Comparison of ENCODE assay signal across 22 cellular contexts in the genomic region with DNA sequence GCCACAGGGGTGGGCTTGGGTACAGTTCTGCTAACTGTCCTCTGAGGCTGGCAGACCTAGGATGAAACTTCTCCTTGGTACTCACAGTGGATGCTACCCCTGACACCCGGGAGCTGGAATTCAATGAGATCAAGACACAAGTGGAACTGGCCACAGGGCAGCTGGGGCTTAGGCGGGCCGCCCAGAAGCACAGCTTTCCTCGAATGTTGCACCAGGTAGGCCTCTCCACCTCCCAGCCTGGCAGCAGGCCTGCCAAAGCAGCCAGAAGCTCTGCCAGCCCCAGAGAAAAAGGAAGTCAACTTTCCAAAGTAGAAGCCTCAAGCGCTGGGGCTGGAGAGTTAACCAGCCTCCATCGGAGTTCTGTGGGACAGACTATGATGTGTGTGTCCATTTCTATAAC. TPM values are rescaled to one million over a fixed set of nuclear protein-coding genes. Genes with fewer than 3 reads are reported as not detected.
A peak's percentile ranks its signal among the peaks of the same experiment; 100 is the strongest.
DNase-seq lines count a peak whose midpoint lies in the region; TF ChIP-seq lines count a peak whose summit lies in the region.
"Had no signal": no experiment of that assay in that cellular context is flagged by ENCODE, and none has a peak within 500 bp of the region (broad histone marks: within the 10 kb centered on the region; RNA-seq: fewer than 3 reads in every experiment).

No MANE protein-coding gene starts in this region.

- no peak for TF ChIP-seq POLR2A in prostate gland (IDR thresholded peaks at IDR 0.05)

- 85% methylated on average over 6 of the region's 6 CpGs for WGBS in prostate gland

- intact Hi-C loops in activated naive CD4-positive, alpha-beta T cell treated with anti-CD3 and anti-CD28 coated beads for 36 hours (cut with micrococcal nuclease) = loop anchor here (10.0 kb wide), 2 partner anchors 812 to 1112 kb away; a partner anchor contains a TSS
- intact Hi-C loops in dendritic cell treated with granulocyte-macrophage colony-stimulating factor and Interleukin-4, amounts not matched to agents 40 ng/mL and 50 ng/mL, for 4 days (cut with micrococcal nuclease) = loop anchor here (10.0 kb wide), 1 partner anchor 98 kb away; a partner anchor contains a TSS
- intact Hi-C loops in prostate gland (cut with DNase I) = no loop called here
- intact Hi-C loops in CD4-positive, alpha-beta memory T cell (cut with micrococcal nuclease) = loop anchor here (10.0 kb wide), 1 partner anchor 652 kb away; a partner anchor contains a TSS

- no peaks in the 10 kb centered on the region for H3K27me3 Mint-ChIP-seq in activated naive CD4-positive, alpha-beta T cell treated with anti-CD3 and anti-CD28 coated beads, Interleukin-2, amount 50 U/mL, for 24 hours
- H3K27me3 Mint-ChIP-seq in activated naive CD4-positive, alpha-beta T cell treated with anti-CD3 and anti-CD28 coated beads for 36 hours (ENCODE audit: low read depth) = no peaks in the 10 kb centered on the region
- H3K27me3 Mint-ChIP-seq in dendritic cell treated with granulocyte-macrophage colony-stimulating factor and Interleukin-4, amounts not matched to agents 40 ng/mL and 50 ng/mL, for 4 days = no peaks in the 10 kb centered on the region
- no peaks in the 10 kb centered on the region for H3K27me3 Mint-ChIP-seq in CD4-positive, alpha-beta memory T cell

- H3K4me1 Mint-ChIP-seq in activated naive CD4-positive, alpha-beta T cell treated with anti-CD3 and anti-CD28 coated beads, Interleukin-2, amount 50 U/mL, for 24 hours = peaks cover 26% of the 10 kb centered on the region
- peaks cover 18% of the 10 kb centered on the region for H3K4me1 Mint-ChIP-seq in activated naive CD4-positive, alpha-beta T cell treated with anti-CD3 and anti-CD28 coated beads for 36 hours (ENCODE audit: low read depth)
- peaks cover 36% of the 10 kb centered on the region for H3K4me1 Mint-ChIP-seq in dendritic cell treated with granulocyte-macrophage colony-stimulating factor and Interleukin-4, amounts not matched to agents 40 ng/mL and 50 ng/mL, for 4 days (ENCODE audit: low read depth)
- peaks cover 19 to 44% (median 30%) of the 10 kb centered on the region in 4 donors for H3K4me1 Mint-ChIP-seq in CD4-positive, alpha-beta memory T cell

- H3K9me3 ChIP-seq in neutrophil (no peaks in the 10 kb centered on the region), prostate gland (no peaks in the 10 kb centered on the region), WERI-Rb-1 (ENCODE audit: severe bottlenecking) (no peaks in the 10 kb centered on the region)
- H3K9me3 ChIP-seq in CD4-positive, alpha-beta memory T cell (ENCODE audit: control insufficient read depth in 1 of 2, low read length in 2 of 2) = no peaks in the 10 kb centered on the region

- no peak for TF ChIP-seq CTCF in neutrophil (IDR thresholded peaks at IDR 0.05)
- TF ChIP-seq CTCF in prostate gland (IDR thresholded peaks at IDR 0.05) = no peak
- no peak for TF ChIP-seq CTCF in WERI-Rb-1 (IDR thresholded peaks at IDR 0.05; ENCODE audit: low read depth, low read length)

- peaks cover 6% of the 10 kb centered on the region for H3K36me3 Mint-ChIP-seq in activated naive CD4-positive, alpha-beta T cell treated with anti-CD3 and anti-CD28 coated beads, Interleukin-2, amount 50 U/mL, for 24 hours
- peaks cover 36% of the 10 kb centered on the region for H3K36me3 Mint-ChIP-seq in activated naive CD4-positive, alpha-beta T cell treated with anti-CD3 and anti-CD28 coated beads for 36 hours (ENCODE audit: low read depth)
- H3K36me3 Mint-ChIP-seq in dendritic cell treated with granulocyte-macrophage colony-stimulating factor and Interleukin-4, amounts not matched to agents 40 ng/mL and 50 ng/mL, for 4 days (ENCODE audit: low read depth) = peaks cover 83% of the 10 kb centered on the region
- H3K36me3 Mint-ChIP-seq in CD4-positive, alpha-beta memory T cell = peaks cover 42 to 62% of the 10 kb centered on the region in 2 donors

- peak overlapping the region; percentile 98 for H3K27ac ChIP-seq in neutrophil
- no peak overlapping the region for H3K27ac ChIP-seq in prostate gland
- H3K27ac ChIP-seq in WERI-Rb-1 = no peak overlapping the region
- no peak overlapping the region for H3K27ac ChIP-seq in CD4-positive, alpha-beta memory T cell (ENCODE audit: low read depth, low read length)
- H3K27ac ChIP-seq: PC-9 had no signal

- H3K4me3 ChIP-seq in neutrophil (ENCODE audit: low read depth in 1 of 2, low read length in 1 of 2) (no peak overlapping the region), prostate gland (no peak overlapping the region), WERI-Rb-1 (ENCODE audit: low read depth, low read length) (no peak overlapping the region)
- H3K4me3 ChIP-seq in CD4-positive, alpha-beta memory T cell (ENCODE audit: low read length in 2 of 2) = no peak overlapping the region
- H3K4me3 ChIP-seq: GM12878, GM23338, K562, PC-9 had no signal

- DNase-seq in activated naive CD4-positive, alpha-beta T cell treated with anti-CD3 and anti-CD28 coated beads for 36 hours = no peak
- DNase-seq in prostate gland (ENCODE audit: low spot score) = no peak
- no peak for DNase-seq in WERI-Rb-1
- no peak for DNase-seq in CD4-positive, alpha-beta memory T cell
- no peak for DNase-seq in LoVo (ENCODE audit: low spot score)
- DNase-seq: 8988T; CD8-positive, alpha-beta memory T cell; DMS53; EL; HCEC 1CT; NCI-H1105 treated with DMSO at 0.1 percent for 48 hours; NCI-H1694 treated with DMSO at 0.1 percent for 48 hours; NCI-H510A; NCI-H82; PC-9 had no signal

- peak overlapping the region; percentile 74 for H3K27ac Mint-ChIP-seq in activated naive CD4-positive, alpha-beta T cell treated with anti-CD3 and anti-CD28 coated beads, Interleukin-2, amount 50 U/mL, for 24 hours
- no peak overlapping the region for H3K27ac Mint-ChIP-seq in activated naive CD4-positive, alpha-beta T cell treated with anti-CD3 and anti-CD28 coated beads for 36 hours
- peak overlapping the region; percentile 48 for H3K27ac Mint-ChIP-seq in dendritic cell treated with granulocyte-macrophage colony-stimulating factor and Interleukin-4, amounts not matched to agents 40 ng/mL and 50 ng/mL, for 4 days
- peak overlapping the region in 1 of 7 donors; percentile 98 for H3K27ac Mint-ChIP-seq in CD4-positive, alpha-beta memory T cell
- H3K27ac Mint-ChIP-seq: GM23338 had no signal

- POLR2A ChIA-PET in CD4-positive, alpha-beta memory T cell (lab: Charles Lee; ENCODE audit: partially characterized antibody) = interaction anchor here (1.2 to 9.6 kb wide), 6 partner anchors 17 to 59 kb away, joined by 3 to 347 read pairs (median 80); a partner anchor contains a TSS

- no peaks in the 10 kb centered on the region for H3K9me3 Mint-ChIP-seq in activated naive CD4-positive, alpha-beta T cell treated with anti-CD3 and anti-CD28 coated beads, Interleukin-2, amount 50 U/mL, for 24 hours
- H3K9me3 Mint-ChIP-seq in activated naive CD4-positive, alpha-beta T cell treated with anti-CD3 and anti-CD28 coated beads for 36 hours = no peaks in the 10 kb centered on the region
- no peaks in the 10 kb centered on the region for H3K9me3 Mint-ChIP-seq in dendritic cell treated with granulocyte-macrophage colony-stimulating factor and Interleukin-4, amounts not matched to agents 40 ng/mL and 50 ng/mL, for 4 days
- peaks cover 0 to 2% (median 0%) of the 10 kb centered on the region in 8 donors for H3K9me3 Mint-ChIP-seq in CD4-positive, alpha-beta memory T cell
- H3K9me3 Mint-ChIP-seq: CD8-positive, alpha-beta memory T cell had no signal

- CTCF ChIA-PET in activated naive CD4-positive, alpha-beta T cell treated with anti-CD3 and anti-CD28 coated beads for 36 hours (lab: Charles Lee) = interaction anchor here (1.0 to 4.1 kb wide), 5 partner anchors 10 to 190 kb away, joined by 3 to 20 read pairs (median 3); a partner anchor contains a TSS
- CTCF ChIA-PET in CD4-positive, alpha-beta memory T cell (lab: Charles Lee; ENCODE audit: partially characterized antibody) = interaction anchor here (0.5 to 5.4 kb wide), 9 partner anchors 9 to 60 kb away, joined by 3 to 43 read pairs (median 7); a partner anchor contains a TSS

- no peaks in the 10 kb centered on the region for H3K27me3 ChIP-seq in neutrophil
- H3K27me3 ChIP-seq in prostate gland (replicated peaks; ENCODE audit: insufficient read depth) = no peaks in the 10 kb centered on the region
- H3K27me3 ChIP-seq in WERI-Rb-1 (ENCODE audit: insufficient read depth, low read depth, severe bottlenecking) = no peaks in the 10 kb centered on the region
- no peaks in the 10 kb centered on the region for H3K27me3 ChIP-seq in CD4-positive, alpha-beta memory T cell (ENCODE audit: insufficient read depth, low read length)

- H3K4me1 ChIP-seq in neutrophil (ENCODE audit: control insufficient read depth in 1 of 2, insufficient read depth in 1 of 2, low read depth in 1 of 2, low read length in 1 of 2) (peaks cover 23 to 28% of the 10 kb centered on the region in 2 experiments), prostate gland (replicated peaks) (peaks cover 4% of the 10 kb centered on the region)
- H3K4me1 ChIP-seq in CD4-positive, alpha-beta memory T cell (ENCODE audit: insufficient read depth, low read length) = peaks cover 29% of the 10 kb centered on the region

- H3K36me3 ChIP-seq in neutrophil = peaks cover 52% of the 10 kb centered on the region
- peaks cover 16 to 30% of the 10 kb centered on the region in 2 donors for H3K36me3 ChIP-seq in prostate gland
- peaks cover 47% of the 10 kb centered on the region for H3K36me3 ChIP-seq in WERI-Rb-1
- peaks cover 45% of the 10 kb centered on the region for H3K36me3 ChIP-seq in CD4-positive, alpha-beta memory T cell (ENCODE audit: insufficient read depth, low read length)

- no peak overlapping the region for H3K4me3 Mint-ChIP-seq in activated naive CD4-positive, alpha-beta T cell treated with anti-CD3 and anti-CD28 coated beads, Interleukin-2, amount 50 U/mL, for 24 hours
- no peak overlapping the region for H3K4me3 Mint-ChIP-seq in activated naive CD4-positive, alpha-beta T cell treated with anti-CD3 and anti-CD28 coated beads for 36 hours
- H3K4me3 Mint-ChIP-seq in dendritic cell treated with granulocyte-macrophage colony-stimulating factor and Interleukin-4, amounts not matched to agents 40 ng/mL and 50 ng/mL, for 4 days = no peak overlapping the region
- H3K4me3 Mint-ChIP-seq in CD4-positive, alpha-beta memory T cell = no peak overlapping the region

RNA-seq across cellular contexts. Expression of a gene that starts 2.4 kb away (rescaled TPM):
- total RNA-seq in activated naive CD4-positive, alpha-beta T cell treated with anti-CD3 and anti-CD28 coated beads for 36 hours = 1 to 10 TPM; 1.7 to 1.9 TPM
- 1 to 10 TPM; 4.3 to 4.7 TPM for total RNA-seq in prostate gland
- total RNA-seq in CD4-positive, alpha-beta memory T cell = 1 to 10 TPM; 2.9 to 4.5 TPM
- 1 to 10 TPM; 1.4 to 1.6 TPM for polyA plus RNA-seq in CD4-positive, alpha-beta memory T cell

RNA-seq across cellular contexts. Expression of a gene that starts 2.6 kb away (rescaled TPM):
- 10 to 100 TPM; 79.4 to 84.0 TPM for total RNA-seq in activated naive CD4-positive, alpha-beta T cell treated with anti-CD3 and anti-CD28 coated beads for 36 hours
- 100 to 1,000 TPM; 111 to 115 TPM for total RNA-seq in prostate gland
- 10 to 100 TPM; 71.5 to 75.8 TPM for total RNA-seq in CD4-positive, alpha-beta memory T cell
- 10 to 100 TPM; 75.1 to 93.4 TPM for polyA plus RNA-seq in CD4-positive, alpha-beta memory T cell

RNA-seq across cellular contexts. Expression of a gene that starts 13.3 kb away (rescaled TPM):
- under 1 TPM; 0.19 to 0.30 TPM for total RNA-seq in activated naive CD4-positive, alpha-beta T cell treated with anti-CD3 and anti-CD28 coated beads for 36 hours
- total RNA-seq in prostate gland = 1 to 10 TPM in 1 of 2 donors, not detected in 1; 2.0 TPM
- 1 to 10 TPM; 3.2 to 4.2 TPM for total RNA-seq in CD4-positive, alpha-beta memory T cell
- under 1 TPM; 0.69 to 0.81 TPM for polyA plus RNA-seq in CD4-positive, alpha-beta memory T cell
- total RNA-seq: GM23338 had no signal
- polyA plus RNA-seq: AG04450; CD8-positive, alpha-beta memory T cell; K562 had no signal

RNA-seq across cellular contexts. Expression of a gene that starts 18.8 kb away (rescaled TPM):
- 100 to 1,000 TPM; 406 to 416 TPM for total RNA-seq in activated naive CD4-positive, alpha-beta T cell treated with anti-CD3 and anti-CD28 coated beads for 36 hours
- 100 to 1,000 TPM in 1 of 2 donors, 10 to 100 TPM in 1; 85.4 to 213 TPM for total RNA-seq in prostate gland
- total RNA-seq in CD4-positive, alpha-beta memory T cell = 100 to 1,000 TPM; 257 to 273 TPM
- polyA plus RNA-seq in CD4-positive, alpha-beta memory T cell = 1,000 to 10,000 TPM in 1 of 2 donors, 100 to 1,000 TPM in 1; 976 to 1,008 TPM

RNA-seq across cellular contexts. Expression of a gene that starts 23.1 kb away (rescaled TPM):
- 100 to 1,000 TPM; 117 TPM for total RNA-seq in activated naive CD4-positive, alpha-beta T cell treated with anti-CD3 and anti-CD28 coated beads for 36 hours
- total RNA-seq in prostate gland = 10 to 100 TPM; 15.4 to 21.8 TPM
- 10 to 100 TPM; 18.3 to 21.4 TPM for total RNA-seq in CD4-positive, alpha-beta memory T cell
- 10 to 100 TPM; 11.0 to 15.5 TPM for polyA plus RNA-seq in CD4-positive, alpha-beta memory T cell
